In genomic region chr6:81786159-81786558, GRCh38 we compare ENCODE assay signal across 17 cellular contexts.
"Had no signal": no experiment of that assay in that cellular context is flagged by ENCODE, and none has a peak within 500 bp of the region (broad histone marks: within the 10 kb centered on the region; RNA-seq: fewer than 3 reads in every experiment).

No MANE protein-coding gene starts in this region.

- H3K4me3 Mint-ChIP-seq: activated naive CD8-positive, alpha-beta T cell treated with anti-CD3 and anti-CD28 coated beads, Interleukin-2, amount 10 ng/mL, durations not matched to agents 7 days and 5 days; activated T-cell treated with anti-CD3 and anti-CD28 coated beads, Interleukin-2, amount 50 U/mL, for 4 hours; natural killer cell treated with Interleukin-12 subunit alpha and Interleukin-12 subunit beta and Interleukin-15 and Interleukin-18, amount 100 ng/mL, for 72 hours; T-helper 2 cell treated with Interferon-gamma antibody and Interleukin-4, amounts not matched to agents 5 μg/mL and 100 μg/mL, for 36 hours had no signal

- H3K4me3 ChIP-seq: dorsolateral prefrontal cortex, gastrocnemius medialis, heart right ventricle, psoas muscle, transverse colon had no signal

- H3K36me3 Mint-ChIP-seq: activated naive CD8-positive, alpha-beta T cell treated with anti-CD3 and anti-CD28 coated beads, Interleukin-2, amount 10 ng/mL, durations not matched to agents 7 days and 5 days; natural killer cell treated with Interleukin-12 subunit alpha and Interleukin-12 subunit beta and Interleukin-15 and Interleukin-18, amount 100 ng/mL, for 72 hours had no signal

- H3K27ac ChIP-seq: dorsolateral prefrontal cortex, gastrocnemius medialis, heart right ventricle, psoas muscle, transverse colon had no signal

- H3K36me3 ChIP-seq: gastrocnemius medialis, heart right ventricle, transverse colon had no signal

- DNase-seq: activated CD4-positive, alpha-beta T cell treated with anti-CD3 and anti-CD28 coated beads, Interleukin-2, amount 50 U/mL, for 48 hours; activated effector memory CD4-positive, alpha-beta T cell treated with anti-CD3 and anti-CD28 coated beads, Interleukin-2, amount 50 U/mL, for 16 hours; activated naive CD8-positive, alpha-beta T cell treated with anti-CD3 and anti-CD28 coated beads, Interleukin-2, amount 10 ng/mL, durations not matched to agents 7 days and 5 days; activated T-cell treated with anti-CD3 and anti-CD28 coated beads, Interleukin-2, amount 50 U/mL, for 4 hours; anterior cingulate cortex; dorsolateral prefrontal cortex; gastrocnemius medialis; heart right ventricle; psoas muscle; stimulated activated CD4-positive, alpha-beta T cell treated with anti-CD3 and anti-CD28 coated beads, Interleukin-12 subunit alpha, Interleukin-12 subunit beta, amount 100 ng/mL, for 4 hours; stimulated activated naive CD4-positive, alpha-beta T cell; substantia nigra; transverse colon had no signal

- ATAC-seq: activated CD4-positive, CD25-positive, alpha-beta regulatory T cell treated with anti-CD3 and anti-CD28 coated beads, Interleukin-2, amount 50 U/mL, for 24 hours; activated T-cell treated with anti-CD3 and anti-CD28 coated beads, Interleukin-2, amount 50 U/mL, for 4 hours; gastrocnemius medialis; heart right ventricle; natural killer cell treated with Interleukin-12 subunit alpha and Interleukin-12 subunit beta and Interleukin-15 and Interleukin-18, amount 100 ng/mL, for 72 hours; psoas muscle; sciatic nerve had no signal

- H3K9me3 ChIP-seq: gastrocnemius medialis, psoas muscle, transverse colon had no signal

- H3K27ac Mint-ChIP-seq: activated naive CD8-positive, alpha-beta T cell treated with anti-CD3 and anti-CD28 coated beads, Interleukin-2, amount 10 ng/mL, durations not matched to agents 7 days and 5 days; natural killer cell treated with Interleukin-12 subunit alpha and Interleukin-12 subunit beta and Interleukin-15 and Interleukin-18, amount 100 ng/mL, for 72 hours; T-helper 2 cell treated with Interferon-gamma antibody and Interleukin-4, amounts not matched to agents 5 μg/mL and 100 μg/mL, for 36 hours had no signal

- H3K9me3 Mint-ChIP-seq: activated naive CD8-positive, alpha-beta T cell treated with anti-CD3 and anti-CD28 coated beads, Interleukin-2, amount 10 ng/mL, durations not matched to agents 7 days and 5 days had no signal

- H3K4me1 ChIP-seq: psoas muscle had no signal

- H3K4me1 Mint-ChIP-seq: activated naive CD8-positive, alpha-beta T cell treated with anti-CD3 and anti-CD28 coated beads, Interleukin-2, amount 10 ng/mL, durations not matched to agents 7 days and 5 days had no signal

- H3K27me3 ChIP-seq: gastrocnemius medialis, heart right ventricle, transverse colon had no signal
